In genomic region chr1:228060458-228061190, GRCh38 we compare ENCODE assay signal across 9 cellular contexts. TPM values are rescaled to one million over a fixed set of nuclear protein-coding genes. Genes with fewer than 3 reads are reported as not detected.
DNase-seq lines count a peak whose midpoint lies in the region; ATAC-seq, FAIRE-seq and TF ChIP-seq lines count a peak whose summit lies in the region.
"Had no signal": no experiment of that assay in that cellular context is flagged by ENCODE, and none has a peak within 500 bp of the region (broad histone marks: within the 10 kb centered on the region; RNA-seq: fewer than 3 reads in every experiment).

No MANE protein-coding gene starts in this region.

- H3K36me3 ChIP-seq in body of pancreas (replicated peaks in 1 of 2; ENCODE audit: insufficient read depth in 1 of 2, low read depth in 2 of 2) (no peaks in the 10 kb centered on the region), stomach (no peaks in the 10 kb centered on the region)

- no peaks in the 10 kb centered on the region for H3K9me3 ChIP-seq in body of pancreas
- H3K9me3 ChIP-seq in stomach, result no peaks in the 10 kb centered on the region

- no peak for TF ChIP-seq POLR2A in body of pancreas (IDR thresholded peaks at IDR 0.05)
- TF ChIP-seq POLR2A in stomach (IDR thresholded peaks at IDR 0.05), result no peak

- no peak for TF ChIP-seq EP300 in stomach (IDR thresholded peaks at IDR 0.05)

- H3K4me3 ChIP-seq in body of pancreas (no peak overlapping the region), stomach (peak overlapping the region; percentile 36 to 59 (median 44))

- peaks cover 0 to 15% of the 10 kb centered on the region in 2 donors for H3K27me3 ChIP-seq in body of pancreas
- H3K27me3 ChIP-seq in stomach, result peaks cover 11 to 85% (median 69%) of the 10 kb centered on the region in 3 donors

- intact Hi-C loops in activated CD4-positive, alpha-beta T cell treated with anti-CD3 and anti-CD28 coated beads, Interleukin-2, amount 10 ng/mL, durations not matched to agents 24 days and 14 days (cut with micrococcal nuclease), result no loop called here
- intact Hi-C loops in body of pancreas (cut with DNase I) (no loop called here), stomach (cut with DNase I; ENCODE audit: low total_unique reads) (no loop called here)

- H3K27me3 Mint-ChIP-seq in activated CD4-positive, alpha-beta T cell treated with anti-CD3 and anti-CD28 coated beads, Interleukin-2, amount 10 ng/mL, durations not matched to agents 24 days and 14 days, result peaks cover 37% of the 10 kb centered on the region
- H3K27me3 Mint-ChIP-seq in immature natural killer cell (ENCODE audit: low read depth in 3 of 3), result peaks cover 10 to 23% (median 20%) of the 10 kb centered on the region in 3 donors

- DNase-seq in activated CD4-positive, alpha-beta T cell treated with anti-CD3 and anti-CD28 coated beads, Interleukin-2, amount 10 ng/mL, durations not matched to agents 24 days and 14 days, result no peak
- DNase-seq in activated CD4-positive, alpha-beta T cell treated with anti-CD3 and anti-CD28 coated beads for 1 hour, result no peak
- DNase-seq in body of pancreas (peak in 3 of 4 donors; percentile 39 to 48 (median 43)), immature natural killer cell (no peak), stomach (peak; percentile 47), frontal cortex (ENCODE audit: low spot score in 2 of 2) (no peak), NCI-H226 (no peak)

- ATAC-seq in body of pancreas (no peak), GM19395 (IDR thresholded peaks at IDR 0.05; ENCODE audit: unreplicated experiment) (no peak)

- H3K36me3 Mint-ChIP-seq in activated CD4-positive, alpha-beta T cell treated with anti-CD3 and anti-CD28 coated beads, Interleukin-2, amount 10 ng/mL, durations not matched to agents 24 days and 14 days (ENCODE audit: low read depth), result no peaks in the 10 kb centered on the region
- H3K36me3 Mint-ChIP-seq in immature natural killer cell, result peaks cover 0 to 4% (median 0%) of the 10 kb centered on the region in 3 donors

- no peak overlapping the region for H3K27ac Mint-ChIP-seq in activated CD4-positive, alpha-beta T cell treated with anti-CD3 and anti-CD28 coated beads, Interleukin-2, amount 10 ng/mL, durations not matched to agents 24 days and 14 days
- H3K27ac Mint-ChIP-seq in immature natural killer cell, result no peak overlapping the region
- H3K27ac Mint-ChIP-seq: activated naive CD4-positive, alpha-beta T cell treated with anti-CD3 and anti-CD28 coated beads, Interleukin-2, amount 50 U/mL, for 72 hours had no signal

- H3K4me3 Mint-ChIP-seq in activated CD4-positive, alpha-beta T cell treated with anti-CD3 and anti-CD28 coated beads, Interleukin-2, amount 10 ng/mL, durations not matched to agents 24 days and 14 days, result peak overlapping the region; percentile 80
- peak overlapping the region; percentile 32 to 77 (median 51) for H3K4me3 Mint-ChIP-seq in immature natural killer cell

- WGBS in body of pancreas, 2 donors, result 24 to 35% methylated on average over 24 to 34 of the region's 34 CpGs
- 14 to 32% (median 20%) methylated on average over 24 to 34 of the region's 34 CpGs for WGBS in stomach, 5 donors

- peak overlapping the region in 2 of 4 donors; percentile 10 to 20 for H3K27ac ChIP-seq in body of pancreas
- H3K27ac ChIP-seq in stomach, result peak overlapping the region; percentile 56 to 76 (median 72)

- H3K9me3 Mint-ChIP-seq in activated CD4-positive, alpha-beta T cell treated with anti-CD3 and anti-CD28 coated beads, Interleukin-2, amount 10 ng/mL, durations not matched to agents 24 days and 14 days, result no peaks in the 10 kb centered on the region
- no peaks in the 10 kb centered on the region for H3K9me3 Mint-ChIP-seq in immature natural killer cell
- H3K9me3 Mint-ChIP-seq: activated naive CD4-positive, alpha-beta T cell treated with anti-CD3 and anti-CD28 coated beads, Interleukin-2, amount 50 U/mL, for 72 hours had no signal

- H3K4me1 ChIP-seq in body of pancreas, result peaks cover 25% of the 10 kb centered on the region
- peaks cover 20 to 27% (median 25%) of the 10 kb centered on the region in 4 donors for H3K4me1 ChIP-seq in stomach

- peaks cover 5% of the 10 kb centered on the region for H3K4me1 Mint-ChIP-seq in activated CD4-positive, alpha-beta T cell treated with anti-CD3 and anti-CD28 coated beads, Interleukin-2, amount 10 ng/mL, durations not matched to agents 24 days and 14 days
- H3K4me1 Mint-ChIP-seq in immature natural killer cell, result peaks cover 7 to 9% of the 10 kb centered on the region in 2 donors

- TF ChIP-seq CTCF in body of pancreas (IDR thresholded peaks at IDR 0.05), result no peak
- peak in 1 of 7 experiments; percentile 4 for TF ChIP-seq CTCF in stomach (IDR thresholded peaks at IDR 0.05)

- FAIRE-seq in frontal cortex (lab: Jason Lieb, UNC), result no peak

RNA-seq across cellular contexts. Expression of gene ARF1, which starts 21.9 kb away (rescaled TPM):
- 388 and 395 TPM in 2 replicates for total RNA-seq in activated CD4-positive, alpha-beta T cell treated with anti-CD3 and anti-CD28 coated beads, Interleukin-2, amount 10 ng/mL, durations not matched to agents 24 days and 14 days
- 100 to 1,000 TPM; 158 to 203 TPM for total RNA-seq in body of pancreas
- polyA plus RNA-seq in immature natural killer cell, result 100 to 1,000 TPM; 533 to 916 (median 674) TPM
- 100 to 1,000 TPM; 111 to 289 (median 131) TPM for total RNA-seq in stomach
- 100 to 1,000 TPM; 230 to 310 (median 271) TPM for polyA plus RNA-seq in stomach
- 107 TPM for total RNA-seq in frontal cortex

RNA-seq across cellular contexts. Expression of gene C1orf35, which starts 42.5 kb away (rescaled TPM):
- 27.5 and 33.0 TPM in 2 replicates for total RNA-seq in activated CD4-positive, alpha-beta T cell treated with anti-CD3 and anti-CD28 coated beads, Interleukin-2, amount 10 ng/mL, durations not matched to agents 24 days and 14 days
- total RNA-seq in body of pancreas, result 10 to 100 TPM; 10.9 to 71.2 TPM
- 10 to 100 TPM in 2 of 3 donors, 1 to 10 TPM in 1; 1.8 to 21.7 (median 16.6) TPM for polyA plus RNA-seq in immature natural killer cell
- total RNA-seq in stomach, result 10 to 100 TPM in 2 of 5 donors, 1 to 10 TPM in 2, under 1 TPM in 1; 0.58 to 94.7 (median 5.0) TPM
- 10 to 100 TPM; 12.8 to 30.5 (median 20.0) TPM for polyA plus RNA-seq in stomach
- 4.1 TPM for total RNA-seq in frontal cortex

RNA-seq across cellular contexts. Expression of gene MRPL55, which starts 48.5 kb away (rescaled TPM):
- total RNA-seq in activated CD4-positive, alpha-beta T cell treated with anti-CD3 and anti-CD28 coated beads, Interleukin-2, amount 10 ng/mL, durations not matched to agents 24 days and 14 days, result 55.2 and 62.2 TPM in 2 replicates
- total RNA-seq in body of pancreas (10 to 100 TPM; 65.9 to 68.7 TPM), stomach (100 to 1,000 TPM in 1 of 5 donors, 10 to 100 TPM in 4; 18.7 to 101 (median 77.4) TPM), frontal cortex (33.4 TPM)
- polyA plus RNA-seq in immature natural killer cell (100 to 1,000 TPM; 125 to 230 (median 129) TPM), stomach (100 to 1,000 TPM; 136 to 158 (median 156) TPM)

RNA-seq across cellular contexts. Expression of gene WNT3A, which starts 53.8 kb away (rescaled TPM):
- total RNA-seq in activated CD4-positive, alpha-beta T cell treated with anti-CD3 and anti-CD28 coated beads, Interleukin-2, amount 10 ng/mL, durations not matched to agents 24 days and 14 days, result not detected in 2 replicates
- total RNA-seq in body of pancreas (not detected), stomach (not detected), frontal cortex (not detected)
- polyA plus RNA-seq in immature natural killer cell (not detected), stomach (under 1 TPM in 2 of 3 donors, not detected in 1; 0.31 to 0.90 TPM)

Comparison
In these comparisons a context has a peak if more than half of its experiments do, and no peak if none do; other contexts are left out.
1. DNase-seq: peak in body of pancreas (3 of 4) and stomach (single experiment); none in activated CD4-positive, alpha-beta T cell treated with anti-CD3 and anti-CD28 coated beads, Interleukin-2, amount 10 ng/mL, durations not matched to agents 24 days and 14 days (single experiment), activated CD4-positive, alpha-beta T cell treated with anti-CD3 and anti-CD28 coated beads for 1 hour (single experiment), immature natural killer cell (0 of 3), frontal cortex (0 of 2) and NCI-H226 (single experiment).
2. H3K4me3 ChIP-seq: peak in stomach (4 of 4); none in body of pancreas (0 of 2).